8 cellular contexts compared by ENCODE assay signal in the genomic region with DNA sequence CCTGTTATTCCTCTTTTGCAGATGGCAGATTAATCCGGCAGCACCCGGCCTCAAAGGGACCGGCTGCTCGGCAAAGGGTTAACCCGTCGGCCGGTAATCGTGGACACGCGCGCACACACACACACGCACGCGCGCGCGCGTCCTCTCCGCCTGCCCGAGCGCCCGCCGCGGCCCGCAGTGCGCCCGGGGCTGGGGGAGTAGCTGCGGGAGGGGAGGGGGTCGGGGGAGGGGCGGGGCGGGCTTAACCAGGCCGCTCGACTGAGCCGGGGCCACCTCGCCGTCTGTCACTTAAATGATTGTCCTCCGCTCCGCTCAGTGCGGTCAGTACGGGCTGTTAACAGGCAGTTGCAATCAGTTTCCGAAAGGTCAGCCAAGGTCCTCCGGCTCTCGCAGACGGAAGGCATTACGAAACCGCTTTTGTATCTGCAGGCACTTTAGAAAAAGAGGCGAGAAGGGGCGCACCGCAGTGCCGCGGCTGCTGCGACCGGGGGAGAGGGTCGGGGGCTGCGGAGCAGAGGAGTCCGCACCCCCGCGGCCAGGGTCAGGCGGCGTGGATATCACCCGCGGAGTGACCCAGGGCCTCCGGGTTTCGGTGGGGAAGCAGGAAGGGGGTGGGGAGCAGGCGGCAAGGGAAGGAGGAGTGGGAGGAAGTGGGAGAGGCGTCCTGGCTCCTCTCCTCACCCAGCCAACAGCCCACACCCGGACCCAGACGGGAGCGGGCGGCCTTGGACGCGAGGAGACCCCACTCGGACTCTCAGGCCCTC. TPM values are rescaled to one million over a fixed set of nuclear protein-coding genes. Genes with fewer than 3 reads are reported as not detected.
DNase-seq lines count a peak whose midpoint lies in the region; ATAC-seq and TF ChIP-seq lines count a peak whose summit lies in the region.

No MANE protein-coding gene starts in this region.

- ATAC-seq in lower lobe of right lung (peak; percentile 57 to 63), GM18873 (IDR thresholded peaks at IDR 0.05; ENCODE audit: low FRiP score, unreplicated experiment) (no peak), GM21381 (IDR thresholded peaks at IDR 0.05; ENCODE audit: unreplicated experiment) (no peak)

- H3K4me1 Mint-ChIP-seq in CD14-positive monocyte (peaks cover 35% of the 10 kb centered on the region), type B pancreatic cell (ENCODE audit: unreplicated experiment) (peaks cover 18% of the 10 kb centered on the region)

- H3K36me3 Mint-ChIP-seq in CD14-positive monocyte (no peaks in the 10 kb centered on the region), type B pancreatic cell (no peaks in the 10 kb centered on the region)

- no peaks in the 10 kb centered on the region for H3K9me3 ChIP-seq in lower lobe of right lung

- H3K27ac ChIP-seq in cingulate gyrus (ENCODE audit: low read depth, low read length) (peak overlapping the region; percentile 60), lower lobe of right lung (peak overlapping the region; percentile 65)

- peak overlapping the region; percentile 52 for H3K4me3 ChIP-seq in lower lobe of right lung

- peaks cover 0 to 78% (median 14%) of the 10 kb centered on the region in 3 donors for H3K27me3 Mint-ChIP-seq in CD14-positive monocyte (ENCODE audit: low read depth in 3 of 3)
- peaks cover under 1% of the 10 kb centered on the region for H3K27me3 Mint-ChIP-seq in type B pancreatic cell

- intact Hi-C loops in CD14-positive monocyte (cut with micrococcal nuclease): loop anchor here in 1 of 2 donors (2.0 to 5.0 kb wide), 3 partner anchors 14 to 143 kb away; a partner anchor contains a TSS
- intact Hi-C loops in lower lobe of right lung (cut with DNase I): no loop called here

- POLR2A ChIA-PET in HEK293T (lab: Yijun Ruan, JAX): interaction anchor here (0.7 to 4.4 kb wide), 6 partner anchors 9 to 61 kb away, joined by 3 to 31 read pairs (median 10); no protein-coding TSS in a partner anchor

- TF ChIP-seq CTCF in CD14-positive monocyte (IDR thresholded peaks at IDR 0.05): no peak
- TF ChIP-seq CTCF in lower lobe of right lung (IDR thresholded peaks at IDR 0.05): no peak
- TF ChIP-seq CTCF in type B pancreatic cell (conservative IDR thresholded peaks at IDR 0.05): no peak

- peaks cover 14% of the 10 kb centered on the region for H3K4me1 ChIP-seq in lower lobe of right lung

- DNase-seq in CD14-positive monocyte (ENCODE audit: low spot score) (no peak), HEK293T (ENCODE audit: extremely low spot score) (no peak), SIG-M5 (lab: John Stamatoyannopoulos, UW) (peak; percentile 19), lower lobe of right lung (peak; percentile 76), type B pancreatic cell (ENCODE audit: extremely low spot score, unreplicated experiment) (peak; percentile 77)

- H3K9me3 Mint-ChIP-seq in CD14-positive monocyte (peaks cover 0 to 32% (median 4%) of the 10 kb centered on the region in 7 donors), type B pancreatic cell (no peaks in the 10 kb centered on the region)

- H3K4me3 Mint-ChIP-seq in CD14-positive monocyte (peak overlapping the region; percentile 77 to 83), type B pancreatic cell (peak overlapping the region; percentile 91)

- no peaks in the 10 kb centered on the region for H3K36me3 ChIP-seq in lower lobe of right lung

- peak overlapping the region in 6 of 7 donors; percentile 58 to 85 (median 72) for H3K27ac Mint-ChIP-seq in CD14-positive monocyte
- peak overlapping the region; percentile 94 for H3K27ac Mint-ChIP-seq in type B pancreatic cell

- H3K27me3 ChIP-seq in lower lobe of right lung (ENCODE audit: low read depth): no peaks in the 10 kb centered on the region

- CTCF ChIA-PET in HEK293T (lab: Yijun Ruan, JAX): no interaction called here

TF ChIP-seq in HEK293T, 16 proteins besides CTCF, POLR2A, EP300 and RAD21:
- TF ChIP-seq HDGF (IDR thresholded peaks at IDR 0.05; ENCODE audit: borderline replicate concordance) (no peak), ELF4 (IDR thresholded peaks at IDR 0.05) (no peak), FOXA1 (IDR thresholded peaks at IDR 0.05) (no peak), NFRKB (IDR thresholded peaks at IDR 0.05) (no peak), ARNT (IDR thresholded peaks at IDR 0.05) (no peak)
- TF ChIP-seq, protein P1, sequence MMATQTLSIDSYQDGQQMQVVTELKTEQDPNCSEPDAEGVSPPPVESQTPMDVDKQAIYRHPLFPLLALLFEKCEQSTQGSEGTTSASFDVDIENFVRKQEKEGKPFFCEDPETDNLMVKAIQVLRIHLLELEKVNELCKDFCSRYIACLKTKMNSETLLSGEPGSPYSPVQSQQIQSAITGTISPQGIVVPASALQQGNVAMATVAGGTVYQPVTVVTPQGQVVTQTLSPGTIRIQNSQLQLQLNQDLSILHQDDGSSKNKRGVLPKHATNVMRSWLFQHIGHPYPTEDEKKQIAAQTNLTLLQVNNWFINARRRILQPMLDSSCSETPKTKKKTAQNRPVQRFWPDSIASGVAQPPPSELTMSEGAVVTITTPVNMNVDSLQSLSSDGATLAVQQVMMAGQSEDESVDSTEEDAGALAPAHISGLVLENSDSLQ (IDR thresholded peaks at IDR 0.05): peak; percentile 53; the same call in 1 of the 2 replicates

RNA-seq across cellular contexts. Expression of a gene that starts 57.3 kb away (rescaled TPM):
- polyA plus RNA-seq in CD14-positive monocyte: 1 to 10 TPM; 1.1 to 2.6 TPM
- 25.7 TPM for total RNA-seq in lower lobe of right lung
- 27.2 and 37.3 TPM in 2 replicates for total RNA-seq in type B pancreatic cell (ENCODE audit: low replicate concordance)

Comparison
In these comparisons a context has a peak if more than half of its experiments do, and no peak if none do; other contexts are left out.
1. DNase-seq: peak in SIG-M5 (single experiment), lower lobe of right lung (single experiment) and type B pancreatic cell (single experiment); none in CD14-positive monocyte (single experiment) and HEK293T (single experiment).
2. ATAC-seq: peak in lower lobe of right lung (2 of 2); none in GM18873 (single experiment) and GM21381 (single experiment).